1 cellular context compared by ENCODE assay signal in the genomic region with DNA sequence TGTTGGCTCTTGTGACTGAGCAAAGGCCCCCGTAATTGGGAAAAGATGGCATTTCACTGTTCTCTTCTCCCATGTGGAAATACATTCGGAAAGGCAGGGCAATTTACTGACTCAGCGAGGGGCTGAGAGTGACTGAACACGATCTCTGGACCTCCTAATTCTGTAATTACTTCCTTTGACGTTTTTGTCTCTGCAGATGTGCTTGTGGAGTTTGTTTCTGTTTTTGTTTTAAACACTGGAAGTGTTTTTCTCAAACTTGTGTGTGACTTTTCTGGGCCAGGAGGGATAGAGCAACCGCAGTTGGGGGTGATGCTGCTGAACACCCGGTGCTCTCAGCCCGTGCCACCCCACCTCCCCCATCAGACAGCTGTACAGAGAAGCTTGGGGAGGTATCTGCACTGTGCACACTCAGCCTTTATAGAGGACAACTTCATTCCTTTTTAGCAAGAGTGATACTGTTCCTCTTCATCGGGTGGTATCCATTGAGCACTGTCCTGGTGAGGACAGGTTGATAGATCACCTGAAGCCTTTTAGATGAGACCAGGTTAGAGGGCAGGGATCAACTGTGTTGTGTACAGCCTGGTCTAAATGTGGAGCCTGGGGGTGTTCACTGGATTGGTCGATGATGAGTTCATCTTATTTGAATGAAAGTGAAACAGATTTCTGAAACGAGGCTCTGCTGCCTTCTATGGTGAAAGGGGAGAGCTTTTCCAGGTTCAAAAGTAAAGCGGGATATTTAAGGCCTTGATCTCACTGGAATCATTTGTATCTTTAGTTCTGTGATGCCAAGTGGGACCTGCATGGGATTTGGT.
TF ChIP-seq lines count a peak whose summit lies in the region.

No MANE protein-coding gene starts in this region.

TF ChIP-seq in HepG2, 621 proteins besides CTCF, POLR2A, EP300 and RAD21:
- TF ChIP-seq, protein P1, sequence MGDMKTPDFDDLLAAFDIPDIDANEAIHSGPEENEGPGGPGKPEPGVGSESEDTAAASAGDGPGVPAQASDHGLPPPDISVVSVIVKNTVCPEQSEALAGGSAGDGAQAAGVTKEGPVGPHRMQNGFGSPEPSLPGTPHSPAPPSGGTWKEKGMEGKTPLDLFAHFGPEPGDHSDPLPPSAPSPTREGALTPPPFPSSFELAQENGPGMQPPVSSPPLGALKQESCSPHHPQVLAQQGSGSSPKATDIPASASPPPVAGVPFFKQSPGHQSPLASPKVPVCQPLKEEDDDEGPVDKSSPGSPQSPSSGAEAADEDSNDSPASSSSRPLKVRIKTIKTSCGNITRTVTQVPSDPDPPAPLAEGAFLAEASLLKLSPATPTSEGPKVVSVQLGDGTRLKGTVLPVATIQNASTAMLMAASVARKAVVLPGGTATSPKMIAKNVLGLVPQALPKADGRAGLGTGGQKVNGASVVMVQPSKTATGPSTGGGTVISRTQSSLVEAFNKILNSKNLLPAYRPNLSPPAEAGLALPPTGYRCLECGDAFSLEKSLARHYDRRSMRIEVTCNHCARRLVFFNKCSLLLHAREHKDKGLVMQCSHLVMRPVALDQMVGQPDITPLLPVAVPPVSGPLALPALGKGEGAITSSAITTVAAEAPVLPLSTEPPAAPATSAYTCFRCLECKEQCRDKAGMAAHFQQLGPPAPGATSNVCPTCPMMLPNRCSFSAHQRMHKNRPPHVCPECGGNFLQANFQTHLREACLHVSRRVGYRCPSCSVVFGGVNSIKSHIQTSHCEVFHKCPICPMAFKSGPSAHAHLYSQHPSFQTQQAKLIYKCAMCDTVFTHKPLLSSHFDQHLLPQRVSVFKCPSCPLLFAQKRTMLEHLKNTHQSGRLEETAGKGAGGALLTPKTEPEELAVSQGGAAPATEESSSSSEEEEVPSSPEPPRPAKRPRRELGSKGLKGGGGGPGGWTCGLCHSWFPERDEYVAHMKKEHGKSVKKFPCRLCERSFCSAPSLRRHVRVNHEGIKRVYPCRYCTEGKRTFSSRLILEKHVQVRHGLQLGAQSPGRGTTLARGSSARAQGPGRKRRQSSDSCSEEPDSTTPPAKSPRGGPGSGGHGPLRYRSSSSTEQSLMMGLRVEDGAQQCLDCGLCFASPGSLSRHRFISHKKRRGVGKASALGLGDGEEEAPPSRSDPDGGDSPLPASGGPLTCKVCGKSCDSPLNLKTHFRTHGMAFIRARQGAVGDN (CRISPR knock-in tag; IDR thresholded peaks at IDR 0.05): no peak
- TF ChIP-seq, protein P2, sequence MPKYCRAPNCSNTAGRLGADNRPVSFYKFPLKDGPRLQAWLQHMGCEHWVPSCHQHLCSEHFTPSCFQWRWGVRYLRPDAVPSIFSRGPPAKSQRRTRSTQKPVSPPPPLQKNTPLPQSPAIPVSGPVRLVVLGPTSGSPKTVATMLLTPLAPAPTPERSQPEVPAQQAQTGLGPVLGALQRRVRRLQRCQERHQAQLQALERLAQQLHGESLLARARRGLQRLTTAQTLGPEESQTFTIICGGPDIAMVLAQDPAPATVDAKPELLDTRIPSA (CRISPR knock-in tag; IDR thresholded peaks at IDR 0.05; ENCODE audit: borderline replicate concordance): no peak
- TF ChIP-seq, protein P3, sequence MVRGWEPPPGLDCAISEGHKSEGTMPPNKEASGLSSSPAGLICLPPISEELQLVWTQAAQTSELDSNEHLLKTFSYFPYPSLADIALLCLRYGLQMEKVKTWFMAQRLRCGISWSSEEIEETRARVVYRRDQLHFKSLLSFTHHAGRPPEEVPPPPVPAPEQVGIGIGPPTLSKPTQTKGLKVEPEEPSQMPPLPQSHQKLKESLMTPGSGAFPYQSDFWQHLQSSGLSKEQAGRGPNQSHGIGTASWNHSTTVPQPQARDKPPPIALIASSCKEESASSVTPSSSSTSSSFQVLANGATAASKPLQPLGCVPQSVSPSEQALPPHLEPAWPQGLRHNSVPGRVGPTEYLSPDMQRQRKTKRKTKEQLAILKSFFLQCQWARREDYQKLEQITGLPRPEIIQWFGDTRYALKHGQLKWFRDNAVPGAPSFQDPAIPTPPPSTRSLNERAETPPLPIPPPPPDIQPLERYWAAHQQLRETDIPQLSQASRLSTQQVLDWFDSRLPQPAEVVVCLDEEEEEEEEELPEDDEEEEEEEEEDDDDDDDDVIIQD (CRISPR knock-in tag; IDR thresholded peaks at IDR 0.05; ENCODE audit: low read depth): peak; percentile 23; the same call in 1 of the 2 replicates
- 0 out of 4 replicates have a peak, but pooled peaks of 1 of the 2 experiments have one; percentile 20 for TF ChIP-seq MAFK (conservative IDR thresholded peaks at IDR 0.05 in 1 of 2, IDR thresholded peaks at IDR 0.05 in 1 of 2; ENCODE audit: low read length in 2 of 2)
- TF ChIP-seq ZFAT (CRISPR knock-in tag; conservative IDR thresholded peaks at IDR 0.05): no peak
